Comparison of ENCODE assay signal across 19 cellular contexts in genomic region chr10:130495116-130495862, GRCh38.
"Had no signal": no experiment of that assay in that cellular context is flagged by ENCODE, and none has a peak within 500 bp of the region (broad histone marks: within the 10 kb centered on the region; RNA-seq: fewer than 3 reads in every experiment).

No MANE protein-coding gene starts in this region.

- H3K4me3 ChIP-seq: breast epithelium, MG63, SK-N-MC had no signal

- ATAC-seq: activated CD4-positive, alpha-beta T cell treated with anti-CD3 and anti-CD28 coated beads for 36 hours; activated CD8-positive, alpha-beta T cell treated with anti-CD3 and anti-CD28 coated beads for 36 hours; activated T-cell treated with anti-CD3 and anti-CD28 coated beads, Interleukin-2, amount 50 U/mL, for 72 hours had no signal

- H3K4me1 ChIP-seq: breast epithelium had no signal

- H3K9me3 ChIP-seq: breast epithelium, MG63 had no signal

- DNase-seq: activated CD4-positive, alpha-beta T cell treated with anti-CD3 and anti-CD28 coated beads for 36 hours; activated CD4-positive, alpha-beta T cell treated with anti-CD3 and anti-CD28 coated beads, Interleukin-2, amount 50 U/mL, for 1 hour; activated CD8-positive, alpha-beta memory T cell treated with anti-CD3 and anti-CD28 coated beads, Interleukin-2, amount 50 U/mL, for 4 hours; activated CD8-positive, alpha-beta T cell treated with anti-CD3 and anti-CD28 coated beads for 36 hours; activated naive CD4-positive, alpha-beta T cell; activated T-cell treated with anti-CD3 and anti-CD28 coated beads, Interleukin-2, amount 50 U/mL, for 72 hours; aorta; MG63; MV-4-11; NCI-H1105; NCI-H1436; NCI-H1694 treated with DMSO at 0.1 percent for 48 hours; NCI-H2029 treated with DMSO at 0.1 percent for 48 hours; NCI-H345; NCI-H510A; NCI-H526 treated with DMSO at 0.1 percent for 48 hours; WERI-Rb-1 had no signal

- H3K27me3 ChIP-seq: breast epithelium, MG63 had no signal

- H3K27ac ChIP-seq: breast epithelium, SK-N-MC, WERI-Rb-1 had no signal

- H3K36me3 ChIP-seq: breast epithelium, MG63, WERI-Rb-1 had no signal
